Comparison of ENCODE assay signal across 8 cellular contexts in genomic region chr15:63501256-63502089, GRCh38. TPM values are rescaled to one million over a fixed set of nuclear protein-coding genes. Genes with fewer than 3 reads are reported as not detected.
DNase-seq lines count a peak whose midpoint lies in the region; ATAC-seq and TF ChIP-seq lines count a peak whose summit lies in the region.

No MANE protein-coding gene starts in this region.

- peak overlapping the region; percentile 98 to 99 (median 99) for H3K27ac ChIP-seq in Peyer's patch

- peak overlapping the region; percentile 30 to 60 for H3K4me3 Mint-ChIP-seq in stimulated activated naive B cell treated with anti-CD40 and anti-IgM and Interleukin-4, amounts not matched to agents 10 μg/mL and 1 μg/mL and 100 μg/mL, for 72 hours

- H3K9me3 Mint-ChIP-seq in stimulated activated naive B cell treated with anti-CD40 and anti-IgM and Interleukin-4, amounts not matched to agents 10 μg/mL and 1 μg/mL and 100 μg/mL, for 72 hours = no peaks in the 10 kb centered on the region

- peak overlapping the region in 3 of 4 donors; percentile 4 to 38 (median 32) for H3K4me3 ChIP-seq in Peyer's patch

- peak; percentile 80 for DNase-seq in GM04504 (ENCODE audit: low read depth)
- peak; percentile 72 to 87 (median 82) for DNase-seq in Peyer's patch
- peak; percentile 44 for DNase-seq in central memory CD4-positive, alpha-beta T cell
- DNase-seq in kidney glomerular epithelial cell (lab: John Stamatoyannopoulos, UW) = peak; percentile 45
- no peak for DNase-seq in stimulated activated naive B cell treated with anti-CD40 and anti-IgM and Interleukin-4, amounts not matched to agents 10 μg/mL and 1 μg/mL and 100 μg/mL, for 72 hours

- no peaks in the 10 kb centered on the region for H3K36me3 ChIP-seq in Peyer's patch

- H3K9me3 ChIP-seq in Peyer's patch = no peaks in the 10 kb centered on the region

- H3K27me3 ChIP-seq in Peyer's patch = no peaks in the 10 kb centered on the region

- no peak for TF ChIP-seq POLR2A in Peyer's patch (IDR thresholded peaks at IDR 0.05)

- no peaks in the 10 kb centered on the region for H3K27me3 Mint-ChIP-seq in stimulated activated naive B cell treated with anti-CD40 and anti-IgM and Interleukin-4, amounts not matched to agents 10 μg/mL and 1 μg/mL and 100 μg/mL, for 72 hours

- peaks cover 0 to 2% of the 10 kb centered on the region in 2 donors for H3K36me3 Mint-ChIP-seq in stimulated activated naive B cell treated with anti-CD40 and anti-IgM and Interleukin-4, amounts not matched to agents 10 μg/mL and 1 μg/mL and 100 μg/mL, for 72 hours

- H3K4me1 ChIP-seq in Peyer's patch = peaks cover 5 to 52% (median 38%) of the 10 kb centered on the region in 4 donors

- H3K4me1 Mint-ChIP-seq in stimulated activated naive B cell treated with anti-CD40 and anti-IgM and Interleukin-4, amounts not matched to agents 10 μg/mL and 1 μg/mL and 100 μg/mL, for 72 hours = peaks cover 41 to 54% of the 10 kb centered on the region in 2 donors

- TF ChIP-seq CTCF in Peyer's patch (IDR thresholded peaks at IDR 0.05) = no peak

- no peak for ATAC-seq in stimulated activated naive B cell treated with anti-CD40 and anti-IgM and Interleukin-4, amounts not matched to agents 10 μg/mL and 1 μg/mL and 100 μg/mL, for 72 hours (replicated peaks)
- ATAC-seq in GM21825 (IDR thresholded peaks at IDR 0.05; ENCODE audit: unreplicated experiment) (no peak), GM18909 (IDR thresholded peaks at IDR 0.05; ENCODE audit: poor library complexity, unreplicated experiment) (no peak)
- no peak for ATAC-seq in activated CD4-positive, CD25-positive, alpha-beta regulatory T cell treated with anti-CD3 and anti-CD28 coated beads, Interleukin-2, amount 50 U/mL, for 24 hours

- H3K27ac Mint-ChIP-seq in stimulated activated naive B cell treated with anti-CD40 and anti-IgM and Interleukin-4, amounts not matched to agents 10 μg/mL and 1 μg/mL and 100 μg/mL, for 72 hours = peak overlapping the region; percentile 87

RNA-seq across cellular contexts. Expression of gene USP3, which starts 2.9 kb away (rescaled TPM):
- total RNA-seq in Peyer's patch = 10 to 100 TPM; 67.8 to 86.1 (median 76.9) TPM
